ENCODE assay signal across 9 cellular contexts in the genomic region with DNA sequence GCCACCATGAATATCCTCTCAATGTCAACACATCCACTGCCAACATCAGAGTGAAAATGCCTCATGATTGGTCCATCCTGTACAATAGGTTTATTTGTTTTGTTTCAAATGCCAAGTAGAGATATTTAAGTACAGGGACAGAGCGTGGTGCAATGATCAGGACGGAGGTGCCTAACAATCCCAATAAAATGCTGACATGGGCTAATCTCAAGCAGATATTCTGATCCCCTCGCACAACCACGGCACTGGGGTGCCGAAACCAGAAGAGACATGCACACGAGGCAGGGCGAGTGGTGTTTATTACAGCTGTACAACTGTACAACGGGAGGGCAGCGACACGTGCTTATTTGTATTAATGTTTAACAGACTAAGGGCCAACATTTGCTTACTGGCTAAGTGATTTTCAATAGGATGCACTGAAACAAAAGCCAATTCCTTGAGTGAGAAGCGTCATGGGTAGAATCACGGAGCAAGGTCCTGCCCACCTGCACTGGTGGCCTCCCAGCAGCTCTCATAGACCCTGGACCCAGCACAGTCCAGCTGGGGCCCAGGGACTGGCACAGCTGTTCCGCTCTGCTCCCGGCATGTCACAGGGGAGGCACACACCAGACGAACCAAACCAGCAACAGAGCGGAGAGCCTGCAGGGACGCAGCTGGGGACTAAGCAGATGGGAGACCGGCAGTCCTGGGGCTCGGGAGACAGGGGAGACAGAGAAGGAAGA.
DNase-seq lines count a peak whose midpoint lies in the region; ATAC-seq and TF ChIP-seq lines count a peak whose summit lies in the region.
"Had no signal": no experiment of that assay in that cellular context is flagged by ENCODE, and none has a peak within 500 bp of the region (broad histone marks: within the 10 kb centered on the region; RNA-seq: fewer than 3 reads in every experiment).

No MANE protein-coding gene starts in this region.

- H3K4me1 ChIP-seq in CD8-positive, alpha-beta memory T cell (ENCODE audit: insufficient read depth, low read length), result peaks cover 52% of the 10 kb centered on the region
- H3K4me1 ChIP-seq in gastroesophageal sphincter, result peaks cover 0 to 98% (median 63%) of the 10 kb centered on the region in 3 donors
- peaks cover 87% of the 10 kb centered on the region for H3K4me1 ChIP-seq in psoas muscle

- H3K27ac Mint-ChIP-seq in CD8-positive, alpha-beta memory T cell, result peak overlapping the region in 7 of 8 donors; percentile 35 to 98 (median 70)

- no peak for TF ChIP-seq EP300 in gastroesophageal sphincter (IDR thresholded peaks at IDR 0.05)

- ATAC-seq in gastroesophageal sphincter (no peak), psoas muscle (no peak), HG03439 (IDR thresholded peaks at IDR 0.05; ENCODE audit: unreplicated experiment) (no peak)

- H3K4me3 Mint-ChIP-seq in CD8-positive, alpha-beta memory T cell, result peak overlapping the region in 5 of 7 donors; percentile 26 to 88 (median 48)

- no peak for DNase-seq in CD8-positive, alpha-beta memory T cell
- DNase-seq in NCI-H526 treated with DMSO at 0.1 percent for 48 hours (lab: John Stamatoyannopoulos, UW), result peak; percentile 93
- DNase-seq in psoas muscle, result no peak
- no peak for DNase-seq in GDM1 (lab: John Stamatoyannopoulos, UW)
- no peak for DNase-seq in iPS-NIHi7 (ENCODE audit: extremely low spot score)
- no peak for DNase-seq in HCEC 1CT
- DNase-seq: midbrain had no signal

- intact Hi-C loops in psoas muscle (cut with DNase I), result no loop called here

- no peaks in the 10 kb centered on the region for H3K27me3 ChIP-seq in CD8-positive, alpha-beta memory T cell (ENCODE audit: insufficient read depth, low read length, poor library complexity, severe bottlenecking)
- H3K27me3 ChIP-seq in gastroesophageal sphincter, result no peaks in the 10 kb centered on the region
- no peaks in the 10 kb centered on the region for H3K27me3 ChIP-seq in psoas muscle (ENCODE audit: insufficient read depth in 3 of 3, low read length in 2 of 3)

- H3K4me1 Mint-ChIP-seq in CD8-positive, alpha-beta memory T cell, result peaks cover 50 to 72% (median 57%) of the 10 kb centered on the region in 3 donors

- no peak overlapping the region for H3K27ac ChIP-seq in CD8-positive, alpha-beta memory T cell (ENCODE audit: low read depth, low read length)
- H3K27ac ChIP-seq in gastroesophageal sphincter (peak overlapping the region in 3 of 4 donors; percentile 47 to 93 (median 91)), psoas muscle (peak overlapping the region; percentile 97)

- H3K36me3 ChIP-seq in CD8-positive, alpha-beta memory T cell (ENCODE audit: insufficient read depth, low read length), result no peaks in the 10 kb centered on the region
- no peaks in the 10 kb centered on the region for H3K36me3 ChIP-seq in gastroesophageal sphincter
- peaks cover 0 to 18% of the 10 kb centered on the region in 2 donors for H3K36me3 ChIP-seq in psoas muscle (ENCODE audit: insufficient read depth in 1 of 2, low read depth in 1 of 2)

- H3K36me3 Mint-ChIP-seq in CD8-positive, alpha-beta memory T cell, result peaks cover 0 to 3% (median 0%) of the 10 kb centered on the region in 3 donors

- CTCF ChIA-PET in CD8-positive, alpha-beta memory T cell (lab: Charles Lee), result interaction anchor here (0.8 to 3.6 kb wide), 4 partner anchors 10 to 81 kb away, joined by 3 to 23 read pairs (median 8); no protein-coding TSS in a partner anchor

- POLR2A ChIA-PET in CD8-positive, alpha-beta memory T cell (lab: Charles Lee), result interaction anchor here (0.7 to 2.1 kb wide), 2 partner anchors 11 to 101 kb away, joined by 8 to 10 read pairs; no protein-coding TSS in a partner anchor

- no peak for TF ChIP-seq CTCF in gastroesophageal sphincter (IDR thresholded peaks at IDR 0.05)
- no peak for TF ChIP-seq CTCF in psoas muscle (IDR thresholded peaks at IDR 0.05)

- no peaks in the 10 kb centered on the region for H3K9me3 ChIP-seq in CD8-positive, alpha-beta memory T cell (ENCODE audit: low read length)
- H3K9me3 ChIP-seq in gastroesophageal sphincter, result no peaks in the 10 kb centered on the region
- H3K9me3 ChIP-seq in psoas muscle, result no peaks in the 10 kb centered on the region

- no peak for TF ChIP-seq POLR2A in gastroesophageal sphincter (IDR thresholded peaks at IDR 0.05)

- H3K9me3 Mint-ChIP-seq in CD8-positive, alpha-beta memory T cell, result no peaks in the 10 kb centered on the region

- H3K27me3 Mint-ChIP-seq in CD8-positive, alpha-beta memory T cell, result peaks cover 0 to 1% of the 10 kb centered on the region in 2 donors

- WGBS in gastroesophageal sphincter (ENCODE audit: low coverage in 1 of 2), 2 donors, result 87 to 94% methylated on average over 6 to 14 of the region's 19 CpGs
- 29 to 56% (median 34%) methylated on average over 19 of the region's 19 CpGs for WGBS in psoas muscle, 3 donors

- H3K4me3 ChIP-seq in CD8-positive, alpha-beta memory T cell (ENCODE audit: low read length), result no peak overlapping the region
- H3K4me3 ChIP-seq in gastroesophageal sphincter (no peak overlapping the region), psoas muscle (peak overlapping the region; percentile 95)
